9 cellular contexts compared by ENCODE assay signal in genomic region chr6:33407132-33407718, GRCh38. TPM values are rescaled to one million over a fixed set of nuclear protein-coding genes. Genes with fewer than 3 reads are reported as not detected.
DNase-seq lines count a peak whose midpoint lies in the region; ATAC-seq, FAIRE-seq and TF ChIP-seq lines count a peak whose summit lies in the region.
"Had no signal": no experiment of that assay in that cellular context is flagged by ENCODE, and none has a peak within 500 bp of the region (broad histone marks: within the 10 kb centered on the region; RNA-seq: fewer than 3 reads in every experiment).

No MANE protein-coding gene starts in this region.

- intact Hi-C loops in K562 (cut with micrococcal nuclease) = loop anchor here (1.0 kb wide), 1 partner anchor 127 kb away; no protein-coding TSS in a partner anchor
- intact Hi-C loops in gastrocnemius medialis (cut with DNase I; ENCODE audit: low total_unique reads) = no loop called here

- 80% methylated on average over 5 of the region's 5 CpGs for WGBS in K562 (ENCODE audit: insufficient coverage, low coverage, missing lambda C conversion rate)

- no peak for ATAC-seq in K562
- no peak for ATAC-seq in GM19463 (IDR thresholded peaks at IDR 0.05; ENCODE audit: unreplicated experiment)
- ATAC-seq in gastrocnemius medialis = no peak

- H4K20me1 ChIP-seq in K562 (replicated peaks; ENCODE audit: control insufficient read depth, insufficient read depth, low read length) = peaks cover 2% of the 10 kb centered on the region; the same call in 1 of the 2 replicates
- peaks cover under 1% of the 10 kb centered on the region for H4K20me1 ChIP-seq in osteoblast (ENCODE audit: insufficient read depth, low read length)

- peaks cover 12% of the 10 kb centered on the region for H3K79me2 ChIP-seq in K562 (ENCODE audit: control insufficient read depth, insufficient read depth, low read length)
- peaks cover 16% of the 10 kb centered on the region for H3K79me2 ChIP-seq in osteoblast (ENCODE audit: insufficient read depth, low read length)

- DNase-seq in DMS53 (lab: John Stamatoyannopoulos, UW) (peak; percentile 53), DMS53 treated with DMSO at 0.1 percent for 48 hours (lab: John Stamatoyannopoulos, UW; ENCODE audit: unreplicated experiment) (no peak), M059J (ENCODE audit: low read depth) (peak; percentile 62), K562 (ENCODE audit: extremely low read depth in 1 of 4, low spot score in 3 of 4) (peak in 2 of 4 experiments; percentile 22 to 63), osteoblast (ENCODE audit: insufficient read length, low spot score, missing footprints) (peak; percentile 95), gastrocnemius medialis (no peak), NCI-H82 (lab: John Stamatoyannopoulos, UW) (no peak)
- DNase-seq: NCI-H748 treated with DMSO at 0.1 percent for 48 hours had no signal

- H3K4me3 ChIP-seq in K562 (no peak overlapping the region), osteoblast (ENCODE audit: insufficient read depth, low read length) (no peak overlapping the region), gastrocnemius medialis (no peak overlapping the region)

- TF ChIP-seq CTCF in K562 (IDR thresholded peaks at IDR 0.05 in 2 of 3, conservative IDR thresholded peaks at IDR 0.05 in 1 of 3; ENCODE audit: insufficient read depth in 2 of 3, low read depth in 1 of 3, low read length in 3 of 3) = peak; percentile 56 to 83 (median 59); a peak in 5 of 6 replicates
- peak; percentile 37 for TF ChIP-seq CTCF in osteoblast (IDR thresholded peaks at IDR 0.05; ENCODE audit: extremely low read depth, low read depth, low read length)
- TF ChIP-seq CTCF in gastrocnemius medialis (IDR thresholded peaks at IDR 0.05 in 4 of 5, conservative IDR thresholded peaks at IDR 0.05 in 1 of 5) = no peak

- H3K9ac ChIP-seq in K562 (ENCODE audit: insufficient read depth in 1 of 2, low read depth in 2 of 2, low read length in 2 of 2) = no peak overlapping the region

- no peak for TF ChIP-seq EP300 in K562 (IDR thresholded peaks at IDR 0.05; ENCODE audit: low read length)

- no peaks in the 10 kb centered on the region for H3K9me1 ChIP-seq in K562 (ENCODE audit: control insufficient read depth, insufficient read depth, low read length)

- in situ Hi-C loops in K562 (cut with MboI) (loop anchor here (10.0 kb wide), 1 partner anchor 132 kb away; the partner anchor contains the start of genes B3GALT4, RPS18 and VPS52), gastrocnemius medialis (cut with MboI; ENCODE audit: low sequenced_read_pairs in 4 of 4) (loop anchor here in 1 of 4 donors (25.0 kb wide), 1 partner anchor 445 kb away; the partner anchor contains the start of genes BRD2 and HLA-DMA)

- H3K27me3 ChIP-seq in K562 (ENCODE audit: control insufficient read depth in 2 of 2, insufficient read depth in 2 of 2, low read length in 2 of 2) = no peaks in the 10 kb centered on the region
- H3K27me3 ChIP-seq in osteoblast (ENCODE audit: insufficient read depth, low read length) = no peaks in the 10 kb centered on the region
- no peaks in the 10 kb centered on the region for H3K27me3 ChIP-seq in gastrocnemius medialis

- no peak overlapping the region for H3K4me2 ChIP-seq in K562 (ENCODE audit: insufficient read depth, low read length)
- no peak overlapping the region for H3K4me2 ChIP-seq in osteoblast (ENCODE audit: insufficient read depth, low read length)

- TF ChIP-seq RAD21 in K562 (CRISPR knock-in tag; conservative IDR thresholded peaks at IDR 0.05 in 1 of 2, IDR thresholded peaks at IDR 0.05 in 1 of 2) = peak; percentile 77 to 82

- FAIRE-seq in K562 (lab: Jason Lieb, UNC) = peak; percentile 80

- POLR2A ChIA-PET in K562 (lab: Yijun Ruan, JAX) = interaction anchor here (0.6 to 2.0 kb wide), 9 partner anchors 10 to 185 kb away, joined by 3 to 9 read pairs (median 3); partner anchors contain the start of genes B3GALT4, PFDN6, RGL2 and RPS18

- BruUV-seq in K562 (replicated peaks; lab: Mats Ljungman, UMichigan) = TSS peak; percentile 7

- H3K4me1 ChIP-seq in K562 (replicated peaks in 1 of 2; ENCODE audit: control insufficient read depth in 2 of 2, insufficient read depth in 2 of 2, low read length in 2 of 2) (peaks cover 9 to 20% of the 10 kb centered on the region in 2 experiments; a peak in 4 of 5 replicates), osteoblast (ENCODE audit: insufficient read depth, low read length) (peaks cover 8% of the 10 kb centered on the region), gastrocnemius medialis (peaks cover 9 to 14% of the 10 kb centered on the region in 2 donors)

- no peak overlapping the region for H2AFZ ChIP-seq in K562 (ENCODE audit: low read depth, low read length)
- H2AFZ ChIP-seq in osteoblast (ENCODE audit: low read length) = peak overlapping the region; percentile 80

- no peak for TF ChIP-seq POLR2A in K562 (conservative IDR thresholded peaks at IDR 0.05)
- no peak for TF ChIP-seq POLR2A in gastrocnemius medialis (IDR thresholded peaks at IDR 0.05)

- H3K9me3 ChIP-seq in K562 (replicated peaks; ENCODE audit: control insufficient read depth, insufficient read depth, low read depth, low read length) (no peaks in the 10 kb centered on the region), osteoblast (ENCODE audit: low read depth, low read length) (no peaks in the 10 kb centered on the region), gastrocnemius medialis (no peaks in the 10 kb centered on the region)

- peak overlapping the region; percentile 21; the same call in 1 of the 3 replicates for H3K27ac ChIP-seq in K562 (ENCODE audit: extremely low read depth, low read depth, low read length)
- H3K27ac ChIP-seq in osteoblast (ENCODE audit: low read depth, low read length) = peak overlapping the region; percentile 41
- H3K27ac ChIP-seq in gastrocnemius medialis = no peak overlapping the region

- H3K36me3 ChIP-seq in K562 (ENCODE audit: control insufficient read depth, insufficient read depth, low read length) (peaks cover 72% of the 10 kb centered on the region), osteoblast (ENCODE audit: insufficient read depth, low read length) (peaks cover 53% of the 10 kb centered on the region), gastrocnemius medialis (peaks cover 0 to 2% of the 10 kb centered on the region in 2 donors)

- CTCF ChIA-PET in K562 (lab: Yijun Ruan, JAX; ENCODE audit: low intra/inter-chr PET ratio) = interaction anchor here (0.8 to 2.7 kb wide), 5 partner anchors 19 to 288 kb away, joined by 3 to 64 read pairs (median 5); partner anchors contain the start of gene B3GALT4

RNA-seq across cellular contexts. Expression of gene PHF1, which starts 3.6 kb away (rescaled TPM):
- total RNA-seq in M059J (2014; rRNA removed; shearing (Covaris generic)) = 61.9 and 67.3 TPM in 2 replicates
- total RNA-seq in K562 (2011; cell fraction: chromatin; rRNA removed; ENCODE audit: low replicate concordance) = 151 and 284 TPM in 2 replicates
- 158 and 171 TPM in 2 replicates for total RNA-seq in K562 (2011; cell fraction: nucleolus; rRNA removed)
- 141 and 150 TPM in 2 replicates for total RNA-seq in K562 (2011; cell fraction: nucleoplasm; rRNA removed)
- total RNA-seq in K562 (2014; rRNA removed) (27.3 and 29.7 TPM in 2 replicates), K562 (2014; rRNA removed; fragmentation: Illumina TruSeq; extraction: Trizol) (16.2 and 20.8 TPM in 2 replicates), K562 (2015; rRNA removed; fragmentation: Illumina TruSeq; extraction: Trizol) (29.6 and 33.7 TPM in 2 replicates), K562 (2021) (42.1 and 43.2 TPM in 2 replicates), osteoblast (25.9 and 30.8 TPM in 2 replicates), gastrocnemius medialis (10 to 100 TPM; 53.5 to 65.8 (median 62.9) TPM)
- polyA plus RNA-seq in K562 (2011; rRNA removed) (45.9 and 59.4 TPM in 2 replicates), K562 (2014; fragmentation: Illumina TruSeq; extraction: Trizol) (45.5 and 48.8 TPM in 2 replicates), K562 (2014; fragmentation: Nextera tagmentation; extraction: Ambion mirVana) (1 to 10 TPM; 3.7 to 4.0 TPM), K562 (2014; rRNA removed) (60.8 and 64.2 TPM in 2 replicates)
- polyA plus RNA-seq in K562 (2011; cell fraction: cytosol; rRNA removed) = 56.9 and 69.4 TPM in 2 replicates
- 359 and 410 TPM in 2 replicates for polyA plus RNA-seq in K562 (2011; cell fraction: nucleus; rRNA removed)
- 42.7 and 85.4 TPM in 2 replicates for polyA plus RNA-seq in K562 (2012)
- polyA minus RNA-seq in K562 (2011; rRNA and poly(A)+ RNA removed) = 21.9 and 26.4 TPM in 2 replicates
- 12.4 and 15.0 TPM in 2 replicates for polyA minus RNA-seq in K562 (2011; cell fraction: cytosol; rRNA and poly(A)+ RNA removed)
- 40.8 and 50.0 TPM in 2 replicates for polyA minus RNA-seq in K562 (2011; cell fraction: nucleus; rRNA and poly(A)+ RNA removed)

RNA-seq across cellular contexts. Expression of gene CUTA, which starts 10.7 kb away (rescaled TPM):
- total RNA-seq in M059J (2014; rRNA removed; shearing (Covaris generic)) = 610 and 623 TPM in 2 replicates
- total RNA-seq in K562 (2011; cell fraction: chromatin; rRNA removed; ENCODE audit: low replicate concordance) = 90.7 and 171 TPM in 2 replicates
- total RNA-seq in K562 (2011; cell fraction: nucleolus; rRNA removed) = 247 and 251 TPM in 2 replicates
- total RNA-seq in K562 (2011; cell fraction: nucleoplasm; rRNA removed) = 190 and 192 TPM in 2 replicates
- total RNA-seq in K562 (2014; rRNA removed) = 310 and 413 TPM in 2 replicates
- 192 and 203 TPM in 2 replicates for total RNA-seq in K562 (2014; rRNA removed; fragmentation: Illumina TruSeq; extraction: Trizol)
- 316 and 317 TPM in 2 replicates for total RNA-seq in K562 (2015; rRNA removed; fragmentation: Illumina TruSeq; extraction: Trizol)
- total RNA-seq in K562 (2021) = 369 and 372 TPM in 2 replicates
- 166 and 178 TPM in 2 replicates for polyA plus RNA-seq in K562 (2011; rRNA removed)
- 269 and 458 TPM in 2 replicates for polyA plus RNA-seq in K562 (2011; cell fraction: cytosol; rRNA removed)
- polyA plus RNA-seq in K562 (2011; cell fraction: nucleus; rRNA removed) = 356 and 369 TPM in 2 replicates
- 506 and 529 TPM in 2 replicates for polyA plus RNA-seq in K562 (2012)
- polyA plus RNA-seq in K562 (2014; fragmentation: Illumina TruSeq; extraction: Trizol) = 264 and 434 TPM in 2 replicates
- polyA plus RNA-seq in K562 (2014; fragmentation: Nextera tagmentation; extraction: Ambion mirVana) = 100 to 1,000 TPM; 653 to 682 TPM
- 296 and 360 TPM in 2 replicates for polyA plus RNA-seq in K562 (2014; rRNA removed)
- 142 and 158 TPM in 2 replicates for polyA minus RNA-seq in K562 (2011; rRNA and poly(A)+ RNA removed)
- 90.0 and 120 TPM in 2 replicates for polyA minus RNA-seq in K562 (2011; cell fraction: cytosol; rRNA and poly(A)+ RNA removed)
- 56.4 and 86.2 TPM in 2 replicates for polyA minus RNA-seq in K562 (2011; cell fraction: nucleus; rRNA and poly(A)+ RNA removed)
- total RNA-seq in osteoblast = 89.3 and 122 TPM in 2 replicates
- 100 to 1,000 TPM in 2 of 4 donors, 10 to 100 TPM in 2; 69.9 to 119 (median 93.2) TPM for total RNA-seq in gastrocnemius medialis

RNA-seq across cellular contexts. Expression of gene SYNGAP1, which starts 12.6 kb away (rescaled TPM):
- total RNA-seq in M059J (2014; rRNA removed; shearing (Covaris generic)) = 2.5 and 5.7 TPM in 2 replicates
- total RNA-seq in K562 (2011; cell fraction: chromatin; rRNA removed; ENCODE audit: low replicate concordance) = 66.9 and 126 TPM in 2 replicates
- total RNA-seq in K562 (2011; cell fraction: nucleolus; rRNA removed) = 33.0 and 37.9 TPM in 2 replicates
- total RNA-seq in K562 (2011; cell fraction: nucleoplasm; rRNA removed) = 43.4 and 59.2 TPM in 2 replicates
- total RNA-seq in K562 (2014; rRNA removed) = 2.5 and 2.9 TPM in 2 replicates
- total RNA-seq in K562 (2014; rRNA removed; fragmentation: Illumina TruSeq; extraction: Trizol) = 1.9 and 2.6 TPM in 2 replicates
- 3.2 and 3.8 TPM in 2 replicates for total RNA-seq in K562 (2015; rRNA removed; fragmentation: Illumina TruSeq; extraction: Trizol)
- total RNA-seq in K562 (2021) = 15.2 and 22.8 TPM in 2 replicates
- 4.4 and 8.2 TPM in 2 replicates for polyA plus RNA-seq in K562 (2011; rRNA removed)
- polyA plus RNA-seq in K562 (2011; cell fraction: cytosol; rRNA removed) = 2.7 and 2.8 TPM in 2 replicates
- 51.0 and 114 TPM in 2 replicates for polyA plus RNA-seq in K562 (2011; cell fraction: nucleus; rRNA removed)
- 15.7 and 22.6 TPM in 2 replicates for polyA plus RNA-seq in K562 (2012)
- 13.9 and 14.2 TPM in 2 replicates for polyA plus RNA-seq in K562 (2014; fragmentation: Illumina TruSeq; extraction: Trizol)
- under 1 TPM; 0.01 to 0.06 TPM for polyA plus RNA-seq in K562 (2014; fragmentation: Nextera tagmentation; extraction: Ambion mirVana)
- 14.2 and 14.6 TPM in 2 replicates for polyA plus RNA-seq in K562 (2014; rRNA removed)
- 4.1 and 4.2 TPM in 2 replicates for polyA minus RNA-seq in K562 (2011; rRNA and poly(A)+ RNA removed)
- 3.9 and 4.4 TPM in 2 replicates for polyA minus RNA-seq in K562 (2011; cell fraction: cytosol; rRNA and poly(A)+ RNA removed)
- 10.8 and 12.3 TPM in 2 replicates for polyA minus RNA-seq in K562 (2011; cell fraction: nucleus; rRNA and poly(A)+ RNA removed)
- 6.9 and 8.8 TPM in 2 replicates for total RNA-seq in osteoblast
- 1 to 10 TPM in 3 of 4 donors, under 1 TPM in 1; 0.71 to 2.3 (median 1.3) TPM for total RNA-seq in gastrocnemius medialis

RNA-seq across cellular contexts. Expression of gene KIFC1, which starts 15.6 kb away (rescaled TPM):
- total RNA-seq in M059J (2014; rRNA removed; shearing (Covaris generic)) = 130 and 159 TPM in 2 replicates
- total RNA-seq in K562 (2011; cell fraction: chromatin; rRNA removed; ENCODE audit: low replicate concordance) = 117 and 182 TPM in 2 replicates
- 141 and 154 TPM in 2 replicates for total RNA-seq in K562 (2011; cell fraction: nucleolus; rRNA removed)
- total RNA-seq in K562 (2011; cell fraction: nucleoplasm; rRNA removed) = 113 and 129 TPM in 2 replicates
- total RNA-seq in K562 (2014; rRNA removed) (50.2 and 62.5 TPM in 2 replicates), K562 (2014; rRNA removed; fragmentation: Illumina TruSeq; extraction: Trizol) (38.6 and 42.3 TPM in 2 replicates), K562 (2015; rRNA removed; fragmentation: Illumina TruSeq; extraction: Trizol) (77.9 and 80.1 TPM in 2 replicates), K562 (2021) (79.2 and 85.6 TPM in 2 replicates), osteoblast (3.2 and 4.0 TPM in 2 replicates), gastrocnemius medialis (1 to 10 TPM in 1 of 4 donors, under 1 TPM in 1, not detected in 2; 0.64 to 1.4 TPM)
- polyA plus RNA-seq in K562 (2011; rRNA removed) (95.2 and 103 TPM in 2 replicates), K562 (2014; fragmentation: Illumina TruSeq; extraction: Trizol) (76.9 and 82.7 TPM in 2 replicates), K562 (2014; fragmentation: Nextera tagmentation; extraction: Ambion mirVana) (1 to 10 TPM; 1.3 to 2.2 TPM), K562 (2014; rRNA removed) (84.1 and 88.6 TPM in 2 replicates)
- polyA plus RNA-seq in K562 (2011; cell fraction: cytosol; rRNA removed) = 82.9 and 95.7 TPM in 2 replicates
- polyA plus RNA-seq in K562 (2011; cell fraction: nucleus; rRNA removed) = 255 and 308 TPM in 2 replicates
- polyA plus RNA-seq in K562 (2012) = 70.1 and 78.9 TPM in 2 replicates
- polyA minus RNA-seq in K562 (2011; rRNA and poly(A)+ RNA removed) = 91.4 and 99.3 TPM in 2 replicates
- polyA minus RNA-seq in K562 (2011; cell fraction: cytosol; rRNA and poly(A)+ RNA removed) = 43.1 and 48.8 TPM in 2 replicates
- 113 and 139 TPM in 2 replicates for polyA minus RNA-seq in K562 (2011; cell fraction: nucleus; rRNA and poly(A)+ RNA removed)

RNA-seq across cellular contexts. Expression of gene ZBTB9, which starts 47.2 kb away (rescaled TPM):
- total RNA-seq in M059J (2014; rRNA removed; shearing (Covaris generic)) = 6.6 and 9.8 TPM in 2 replicates
- 14.2 and 31.6 TPM in 2 replicates for total RNA-seq in K562 (2011; cell fraction: chromatin; rRNA removed; ENCODE audit: low replicate concordance)
- total RNA-seq in K562 (2011; cell fraction: nucleolus; rRNA removed) = 23.9 and 26.3 TPM in 2 replicates
- 14.0 and 19.2 TPM in 2 replicates for total RNA-seq in K562 (2011; cell fraction: nucleoplasm; rRNA removed)
- total RNA-seq in K562 (2014; rRNA removed) = 10.4 and 15.0 TPM in 2 replicates
- total RNA-seq in K562 (2014; rRNA removed; fragmentation: Illumina TruSeq; extraction: Trizol) = 10.3 and 10.4 TPM in 2 replicates
- 12.7 and 13.1 TPM in 2 replicates for total RNA-seq in K562 (2015; rRNA removed; fragmentation: Illumina TruSeq; extraction: Trizol)
- 15.9 and 17.3 TPM in 2 replicates for total RNA-seq in K562 (2021)
- 10.5 and 11.1 TPM in 2 replicates for polyA plus RNA-seq in K562 (2011; rRNA removed)
- polyA plus RNA-seq in K562 (2011; cell fraction: cytosol; rRNA removed) = 7.8 and 10.3 TPM in 2 replicates
- polyA plus RNA-seq in K562 (2011; cell fraction: nucleus; rRNA removed) = 13.6 and 18.1 TPM in 2 replicates
- 12.2 and 14.5 TPM in 2 replicates for polyA plus RNA-seq in K562 (2012)
- 16.3 and 19.5 TPM in 2 replicates for polyA plus RNA-seq in K562 (2014; fragmentation: Illumina TruSeq; extraction: Trizol)
- 1 to 10 TPM; 1.9 to 2.5 TPM for polyA plus RNA-seq in K562 (2014; fragmentation: Nextera tagmentation; extraction: Ambion mirVana)
- polyA plus RNA-seq in K562 (2014; rRNA removed) = 6.9 and 11.9 TPM in 2 replicates
- polyA minus RNA-seq in K562 (2011; rRNA and poly(A)+ RNA removed) = 11.3 and 13.1 TPM in 2 replicates
- 11.1 and 15.7 TPM in 2 replicates for polyA minus RNA-seq in K562 (2011; cell fraction: cytosol; rRNA and poly(A)+ RNA removed)
- 6.6 and 10.3 TPM in 2 replicates for polyA minus RNA-seq in K562 (2011; cell fraction: nucleus; rRNA and poly(A)+ RNA removed)
- total RNA-seq in osteoblast = 4.1 and 4.7 TPM in 2 replicates
- total RNA-seq in gastrocnemius medialis = 1 to 10 TPM in 2 of 4 donors, under 1 TPM in 2; 0.82 to 2.2 (median 1.2) TPM

Comparison
In these comparisons a context has a peak if more than half of its experiments do, and no peak if none do; other contexts are left out.
1. DNase-seq: peak in DMS53 (single experiment), M059J (single experiment) and osteoblast (single experiment); none in DMS53 treated with DMSO at 0.1 percent for 48 hours (single experiment), gastrocnemius medialis (0 of 2) and NCI-H82 (single experiment).
2. H3K27ac ChIP-seq: peak in K562 (single experiment) and osteoblast (single experiment); none in gastrocnemius medialis (0 of 4).
3. CTCF ChIP-seq: peak in K562 (3 of 3) and osteoblast (single experiment); none in gastrocnemius medialis (0 of 5).